9 cellular contexts compared by ENCODE assay signal in genomic region chr20:51801220-51801991, GRCh38. TPM values are rescaled to one million over a fixed set of nuclear protein-coding genes. Genes with fewer than 3 reads are reported as not detected.
DNase-seq lines count a peak whose midpoint lies in the region; ATAC-seq and TF ChIP-seq lines count a peak whose summit lies in the region.
"Had no signal": no experiment of that assay in that cellular context is flagged by ENCODE, and none has a peak within 500 bp of the region (broad histone marks: within the 10 kb centered on the region; RNA-seq: fewer than 3 reads in every experiment).

No MANE protein-coding gene starts in this region.

- H3K4me1 ChIP-seq in duodenal mucosa (ENCODE audit: control insufficient read depth in 1 of 2, insufficient read depth in 2 of 2, low read length in 2 of 2) (peaks cover 12 to 24% of the 10 kb centered on the region in 2 donors), gastroesophageal sphincter (peaks cover 0 to 28% (median 18%) of the 10 kb centered on the region in 3 donors)
- H3K4me1 ChIP-seq in naive thymus-derived CD4-positive, alpha-beta T cell (ENCODE audit: control insufficient read depth in 2 of 2, insufficient read depth in 2 of 2, low read length in 2 of 2): no peaks in the 10 kb centered on the region

- DNase-seq in AG08396 (ENCODE audit: low spot score): peak; percentile 45
- peak; percentile 15 for DNase-seq in KG1 (lab: John Stamatoyannopoulos, UW)
- DNase-seq in naive thymus-derived CD4-positive, alpha-beta T cell: no peak
- DNase-seq in activated naive CD4-positive, alpha-beta T cell treated with Interleukin-2 at 50 U/mL for 16 hours: no peak
- DNase-seq: activated CD4-positive, alpha-beta T cell treated with anti-CD3 and anti-CD28 coated beads, Interleukin-2, amount 10 ng/mL, durations not matched to agents 7 days and 5 days had no signal

- no peak for TF ChIP-seq POLR2A in gastroesophageal sphincter (IDR thresholded peaks at IDR 0.05)

- H3K4me3 ChIP-seq in duodenal mucosa (ENCODE audit: low read depth in 1 of 2, low read length in 2 of 2): peak overlapping the region; percentile 57 to 61
- H3K4me3 ChIP-seq in naive thymus-derived CD4-positive, alpha-beta T cell (ENCODE audit: low read length): no peak overlapping the region
- H3K4me3 ChIP-seq in gastroesophageal sphincter: peak overlapping the region in 1 of 2 donors; percentile 48

- H3K36me3 ChIP-seq in duodenal mucosa (ENCODE audit: control insufficient read depth in 1 of 2, insufficient read depth in 2 of 2, low read length in 2 of 2): no peaks in the 10 kb centered on the region
- H3K36me3 ChIP-seq in naive thymus-derived CD4-positive, alpha-beta T cell (ENCODE audit: control insufficient read depth in 2 of 3, insufficient read depth in 3 of 3, low read length in 3 of 3): no peaks in the 10 kb centered on the region
- H3K36me3 ChIP-seq in gastroesophageal sphincter: no peaks in the 10 kb centered on the region

- no peak overlapping the region for H3K27ac Mint-ChIP-seq in naive thymus-derived CD4-positive, alpha-beta T cell
- H3K27ac Mint-ChIP-seq: activated CD4-positive, alpha-beta T cell treated with anti-CD3 and anti-CD28 coated beads, Interleukin-2, amount 10 ng/mL, durations not matched to agents 7 days and 5 days had no signal

- H3K9me3 Mint-ChIP-seq in naive thymus-derived CD4-positive, alpha-beta T cell: peaks cover 0 to 2% (median 0%) of the 10 kb centered on the region in 11 donors
- H3K9me3 Mint-ChIP-seq: activated CD4-positive, alpha-beta T cell treated with anti-CD3 and anti-CD28 coated beads, Interleukin-2, amount 10 ng/mL, durations not matched to agents 7 days and 5 days had no signal

- H3K27me3 ChIP-seq in duodenal mucosa (ENCODE audit: control insufficient read depth in 1 of 2, insufficient read depth in 2 of 2, low read length in 2 of 2) (peaks cover 12 to 28% of the 10 kb centered on the region in 2 donors), gastroesophageal sphincter (peaks cover 55% of the 10 kb centered on the region)
- H3K27me3 ChIP-seq in naive thymus-derived CD4-positive, alpha-beta T cell (ENCODE audit: control insufficient read depth in 2 of 2, insufficient read depth in 2 of 2, low read length in 2 of 2): peaks cover 0 to 10% of the 10 kb centered on the region in 2 donors

- intact Hi-C loops in naive thymus-derived CD4-positive, alpha-beta T cell (cut with micrococcal nuclease): no loop called here

- no peaks in the 10 kb centered on the region for H3K36me3 Mint-ChIP-seq in naive thymus-derived CD4-positive, alpha-beta T cell

- H3K27me3 Mint-ChIP-seq in naive thymus-derived CD4-positive, alpha-beta T cell: peaks cover 50 to 75% (median 67%) of the 10 kb centered on the region in 5 donors

- CTCF ChIA-PET in naive thymus-derived CD4-positive, alpha-beta T cell (lab: Charles Lee): no interaction called here

- 0% methylated on average over 1 of the region's 53 CpGs for WGBS in gastroesophageal sphincter (ENCODE audit: low coverage in 1 of 2), 2 donors

- TF ChIP-seq CTCF in gastroesophageal sphincter (IDR thresholded peaks at IDR 0.05): no peak

- H3K9me3 ChIP-seq in duodenal mucosa (ENCODE audit: control insufficient read depth in 1 of 2, low read length in 2 of 2): no peaks in the 10 kb centered on the region
- no peaks in the 10 kb centered on the region for H3K9me3 ChIP-seq in naive thymus-derived CD4-positive, alpha-beta T cell (ENCODE audit: control insufficient read depth in 2 of 3, low read length in 3 of 3)
- no peaks in the 10 kb centered on the region for H3K9me3 ChIP-seq in gastroesophageal sphincter

- POLR2A ChIA-PET in naive thymus-derived CD4-positive, alpha-beta T cell (lab: Charles Lee): no interaction called here

- no peak for TF ChIP-seq EP300 in gastroesophageal sphincter (IDR thresholded peaks at IDR 0.05)

- H3K9ac ChIP-seq in duodenal mucosa (ENCODE audit: low read depth in 1 of 2, low read length in 2 of 2): no peak overlapping the region

- H3K4me1 Mint-ChIP-seq in naive thymus-derived CD4-positive, alpha-beta T cell: peaks cover 5 to 18% (median 16%) of the 10 kb centered on the region in 7 donors

- H3K4me3 Mint-ChIP-seq in naive thymus-derived CD4-positive, alpha-beta T cell: peak overlapping the region in 7 of 10 donors; percentile 27 to 80 (median 58)

- H3K27ac ChIP-seq in duodenal mucosa (ENCODE audit: low read depth, low read length) (no peak overlapping the region), gastroesophageal sphincter (no peak overlapping the region)
- H3K27ac ChIP-seq in naive thymus-derived CD4-positive, alpha-beta T cell (ENCODE audit: low read depth, low read length): no peak overlapping the region

- no peak for ATAC-seq in naive thymus-derived CD4-positive, alpha-beta T cell
- ATAC-seq in HG03565 (IDR thresholded peaks at IDR 0.05; ENCODE audit: unreplicated experiment) (no peak), gastroesophageal sphincter (no peak), HG03460 (IDR thresholded peaks at IDR 0.05; ENCODE audit: unreplicated experiment) (no peak)

RNA-seq across cellular contexts. Expression of gene SALL4, which starts 0.9 kb away (rescaled TPM):
- total RNA-seq in naive thymus-derived CD4-positive, alpha-beta T cell: under 1 TPM in 3 of 5 experiments, not detected in 2; 0.15 to 0.32 (median 0.17) TPM
- not detected for polyA plus RNA-seq in naive thymus-derived CD4-positive, alpha-beta T cell
- not detected for total RNA-seq in gastroesophageal sphincter

RNA-seq across cellular contexts. Expression of gene ATP9A, which starts 33.2 kb away (rescaled TPM):
- total RNA-seq in naive thymus-derived CD4-positive, alpha-beta T cell: 1 to 10 TPM in 2 of 5 experiments, under 1 TPM in 2, not detected in 1; 0.05 to 2.0 (median 0.83) TPM
- polyA plus RNA-seq in naive thymus-derived CD4-positive, alpha-beta T cell: not detected
- 10 to 100 TPM; 49.3 to 80.2 (median 57.7) TPM for total RNA-seq in gastroesophageal sphincter

Comparison
In these comparisons a context has a peak if more than half of its experiments do, and no peak if none do; other contexts are left out.
1. DNase-seq: peak in AG08396 (single experiment) and KG1 (single experiment); none in naive thymus-derived CD4-positive, alpha-beta T cell (0 of 9) and activated naive CD4-positive, alpha-beta T cell treated with Interleukin-2 at 50 U/mL for 16 hours (single experiment).
2. RNA of gene ATP9A, which starts 33.2 kb away (total RNA-seq): 49.3 to 80.2 TPM in gastroesophageal sphincter; 0.05 to 2.0 TPM in naive thymus-derived CD4-positive, alpha-beta T cell; every median in the first group is over 10 times any median in the second.